11 cellular contexts compared by ENCODE assay signal in the genomic region with DNA sequence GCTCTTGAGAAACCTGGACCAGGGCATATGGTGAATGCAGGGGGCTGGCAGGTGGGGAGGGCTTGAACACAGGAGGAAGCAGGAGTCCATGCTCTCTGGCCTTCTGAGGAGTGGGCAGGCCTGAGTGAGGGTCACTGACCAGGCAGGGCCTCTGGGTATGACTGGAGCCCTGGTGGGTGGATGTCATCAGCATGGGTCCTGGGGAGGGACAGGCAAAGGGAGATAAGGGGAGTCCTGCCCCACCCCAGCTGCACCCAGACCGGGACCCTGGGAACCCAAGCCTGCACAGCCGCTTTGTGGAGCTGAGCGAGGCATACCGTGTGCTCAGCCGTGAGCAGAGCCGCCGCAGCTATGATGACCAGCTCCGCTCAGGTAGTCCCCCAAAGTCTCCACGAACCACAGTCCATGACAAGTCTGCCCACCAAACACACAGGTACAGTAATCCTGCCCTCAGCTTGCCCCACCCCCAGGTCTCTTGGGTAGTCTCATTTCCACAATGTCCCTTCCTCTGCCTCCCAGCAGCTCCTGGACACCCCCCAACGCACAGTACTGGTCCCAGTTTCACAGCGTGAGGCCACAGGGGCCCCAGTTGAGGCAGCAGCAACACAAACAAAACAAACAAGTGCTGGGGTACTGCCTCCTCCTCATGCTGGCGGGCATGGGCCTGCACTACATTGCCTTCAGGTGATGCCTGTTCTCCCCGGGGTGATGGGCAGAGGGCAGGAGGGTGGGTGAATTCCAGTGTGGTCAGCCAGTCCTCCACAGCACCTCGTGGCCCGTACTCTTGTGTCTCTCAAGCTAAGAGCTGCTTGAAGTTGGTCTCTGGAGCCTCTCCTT. TPM values are rescaled to one million over a fixed set of nuclear protein-coding genes. Genes with fewer than 3 reads are reported as not detected.
A peak's percentile ranks its signal among the peaks of the same experiment; 100 is the strongest.
DNase-seq lines count a peak whose midpoint lies in the region; ATAC-seq and TF ChIP-seq lines count a peak whose summit lies in the region.
"Had no signal": no experiment of that assay in that cellular context is flagged by ENCODE, and none has a peak within 500 bp of the region (broad histone marks: within the 10 kb centered on the region; RNA-seq: fewer than 3 reads in every experiment).

No MANE protein-coding gene starts in this region.

- H3K4me1 ChIP-seq in Karpas-422 (ENCODE audit: low read length), result peaks cover 55% of the 10 kb centered on the region

- no peak for TF ChIP-seq CTCF in nephron progenitor cell (IDR thresholded peaks at IDR 0.05)

- peaks cover 55% of the 10 kb centered on the region for H3K4me1 Mint-ChIP-seq in activated naive CD8-positive, alpha-beta T cell treated with anti-CD3 and anti-CD28 coated beads, Interleukin-2, amount 50 U/mL, for 24 hours
- H3K4me1 Mint-ChIP-seq in nephron progenitor cell, result peaks cover 41% of the 10 kb centered on the region

- H3K9me3 ChIP-seq in Karpas-422 (ENCODE audit: low read length), result no peaks in the 10 kb centered on the region
- H3K9me3 ChIP-seq: thyroid gland had no signal

- intact Hi-C loops in sciatic nerve (cut with DNase I), result no loop called here

- H3K27me3 ChIP-seq in Karpas-422 (ENCODE audit: low read length), result no peaks in the 10 kb centered on the region
- H3K27me3 ChIP-seq: thyroid gland had no signal

- H3K36me3 Mint-ChIP-seq in activated naive CD8-positive, alpha-beta T cell treated with anti-CD3 and anti-CD28 coated beads, Interleukin-2, amount 50 U/mL, for 24 hours (ENCODE audit: low read depth), result no peaks in the 10 kb centered on the region
- no peaks in the 10 kb centered on the region for H3K36me3 Mint-ChIP-seq in nephron progenitor cell (ENCODE audit: low read depth)

- H3K27me3 Mint-ChIP-seq in activated naive CD8-positive, alpha-beta T cell treated with anti-CD3 and anti-CD28 coated beads, Interleukin-2, amount 50 U/mL, for 24 hours, result no peaks in the 10 kb centered on the region
- peaks cover 15% of the 10 kb centered on the region for H3K27me3 Mint-ChIP-seq in nephron progenitor cell (ENCODE audit: low read depth, poor library complexity)

- peak overlapping the region; percentile 74 for H3K9ac ChIP-seq in Karpas-422 (ENCODE audit: low read length)

- no peak for ATAC-seq in activated naive CD8-positive, alpha-beta T cell treated with anti-CD3 and anti-CD28 coated beads, Interleukin-2, amount 50 U/mL, for 24 hours
- no peak for ATAC-seq in sciatic nerve

- H4K20me1 ChIP-seq in Karpas-422 (ENCODE audit: insufficient read depth, low read depth, low read length), result 0 out of 2 replicates have a peak, but pooled peaks cover 7% of the 10 kb centered on the region

- no peak overlapping the region for H3K27ac Mint-ChIP-seq in activated naive CD8-positive, alpha-beta T cell treated with anti-CD3 and anti-CD28 coated beads, Interleukin-2, amount 50 U/mL, for 24 hours
- H3K27ac Mint-ChIP-seq in nephron progenitor cell, result no peak overlapping the region

- H3K9me2 ChIP-seq in Karpas-422 (replicated peaks; ENCODE audit: insufficient read depth, low read length), result no peaks in the 10 kb centered on the region

- no peaks in the 10 kb centered on the region for H3K9me3 Mint-ChIP-seq in activated naive CD8-positive, alpha-beta T cell treated with anti-CD3 and anti-CD28 coated beads, Interleukin-2, amount 50 U/mL, for 24 hours
- no peaks in the 10 kb centered on the region for H3K9me3 Mint-ChIP-seq in nephron progenitor cell

- H2AFZ ChIP-seq in Karpas-422 (ENCODE audit: low read length), result no peak overlapping the region

- no peak for DNase-seq in Karpas-422
- no peak for DNase-seq in activated naive CD8-positive, alpha-beta T cell treated with anti-CD3 and anti-CD28 coated beads, Interleukin-2, amount 50 U/mL, for 24 hours
- DNase-seq in nephron progenitor cell, result no peak
- DNase-seq in midbrain (lab: John Stamatoyannopoulos, UW), result no peak
- no peak for DNase-seq in nucleus accumbens (lab: John Stamatoyannopoulos, UW)
- no peak for DNase-seq in sciatic nerve (ENCODE audit: low spot score)
- DNase-seq: activated CD8-positive, alpha-beta memory T cell treated with anti-CD3 and anti-CD28 coated beads, Interleukin-2, amount 50 U/mL, for 48 hours; hippocampal formation; NCI-H524; stimulated activated CD4-positive, alpha-beta T cell treated with anti-CD3 and anti-CD28 coated beads, Interleukin-2, amount 100 ng/mL, for 48 hours had no signal

- peaks cover 16% of the 10 kb centered on the region for H3K79me2 ChIP-seq in Karpas-422 (ENCODE audit: low read length)

- H3K4me3 Mint-ChIP-seq in activated naive CD8-positive, alpha-beta T cell treated with anti-CD3 and anti-CD28 coated beads, Interleukin-2, amount 50 U/mL, for 24 hours, result peak overlapping the region; percentile 81
- H3K4me3 Mint-ChIP-seq in nephron progenitor cell, result peak overlapping the region; percentile 90

- H3K27ac ChIP-seq in Karpas-422 (ENCODE audit: low read length), result peak overlapping the region; percentile 4; the same call in 1 of the 2 replicates

- H3K4me2 ChIP-seq in Karpas-422 (ENCODE audit: low read depth, low read length, poor library complexity, severe bottlenecking), result peak overlapping the region; percentile 86

- 0 out of 2 replicates have a peak, but pooled peaks cover 4% of the 10 kb centered on the region for H3K36me3 ChIP-seq in Karpas-422 (ENCODE audit: insufficient read depth, low read length)

- no peak overlapping the region; the same call in 1 of the 2 replicates for H3K4me3 ChIP-seq in Karpas-422 (ENCODE audit: low read length)
- H3K4me3 ChIP-seq: thyroid gland had no signal

RNA-seq across cellular contexts. Expression of gene VEGFB, which starts 2.0 kb away (rescaled TPM):
- 43.4 and 67.9 TPM in 2 replicates for total RNA-seq in Karpas-422 (2014; rRNA removed; shearing (Covaris generic); ENCODE audit: low replicate concordance)
- 134 TPM for total RNA-seq in sciatic nerve

RNA-seq across cellular contexts. Expression of gene DNAJC4, which starts 2.1 kb away (rescaled TPM):
- 32.0 and 51.0 TPM in 2 replicates for total RNA-seq in Karpas-422 (2014; rRNA removed; shearing (Covaris generic); ENCODE audit: low replicate concordance)
- total RNA-seq in sciatic nerve, result 30.4 TPM

RNA-seq across cellular contexts. Expression of gene NUDT22, which starts 6.3 kb away (rescaled TPM):
- 70.0 and 114 TPM in 2 replicates for total RNA-seq in Karpas-422 (2014; rRNA removed; shearing (Covaris generic); ENCODE audit: low replicate concordance)
- 28.0 TPM for total RNA-seq in sciatic nerve

RNA-seq across cellular contexts. Expression of gene TRPT1, which starts 6.4 kb away (rescaled TPM):
- total RNA-seq in Karpas-422 (2014; rRNA removed; shearing (Covaris generic); ENCODE audit: low replicate concordance), result 72.5 and 90.4 TPM in 2 replicates
- 20.6 TPM for total RNA-seq in sciatic nerve

RNA-seq across cellular contexts. Expression of gene FKBP2, which starts 8.5 kb away (rescaled TPM):
- 27.8 and 73.4 TPM in 2 replicates for total RNA-seq in Karpas-422 (2014; rRNA removed; shearing (Covaris generic); ENCODE audit: low replicate concordance)
- 56.2 TPM for total RNA-seq in sciatic nerve
